ENCODE assay signal across 9 cellular contexts in genomic region chr1:63148825-63149645, GRCh38.
DNase-seq lines count a peak whose midpoint lies in the region; ATAC-seq and TF ChIP-seq lines count a peak whose summit lies in the region.
"Had no signal": no experiment of that assay in that cellular context is flagged by ENCODE, and none has a peak within 500 bp of the region (broad histone marks: within the 10 kb centered on the region; RNA-seq: fewer than 3 reads in every experiment).

No MANE protein-coding gene starts in this region.

- no peak overlapping the region for H3K27ac Mint-ChIP-seq in HFFc6
- H3K27ac Mint-ChIP-seq in naive thymus-derived CD4-positive, alpha-beta T cell: no peak overlapping the region

- H3K9me3 ChIP-seq in left ventricle myocardium inferior (replicated peaks): no peaks in the 10 kb centered on the region
- H3K9me3 ChIP-seq in naive thymus-derived CD4-positive, alpha-beta T cell (ENCODE audit: control insufficient read depth in 2 of 3, low read length in 3 of 3): no peaks in the 10 kb centered on the region

- H3K4me3 Mint-ChIP-seq in HFFc6: no peak overlapping the region
- H3K4me3 Mint-ChIP-seq in naive thymus-derived CD4-positive, alpha-beta T cell: no peak overlapping the region

- H3K9me3 Mint-ChIP-seq in HFFc6: no peaks in the 10 kb centered on the region; the same call in 1 of the 2 replicates
- peaks cover 0 to 4% (median 0%) of the 10 kb centered on the region in 11 donors for H3K9me3 Mint-ChIP-seq in naive thymus-derived CD4-positive, alpha-beta T cell

- intact Hi-C loops in left ventricle myocardium inferior (cut with micrococcal nuclease): no loop called here
- intact Hi-C loops in left ventricle myocardium superior (cut with micrococcal nuclease): no loop called here
- intact Hi-C loops in naive thymus-derived CD4-positive, alpha-beta T cell (cut with micrococcal nuclease): loop anchor here in 1 of 2 donors (5.0 kb wide), 1 partner anchor 307 kb away; no protein-coding TSS in a partner anchor

- no peak for ATAC-seq in left ventricle myocardium superior
- ATAC-seq in naive thymus-derived CD4-positive, alpha-beta T cell: no peak

- H3K36me3 Mint-ChIP-seq in HFFc6 (ENCODE audit: low read depth): no peaks in the 10 kb centered on the region
- H3K36me3 Mint-ChIP-seq in naive thymus-derived CD4-positive, alpha-beta T cell: peaks cover 0 to 3% (median 0%) of the 10 kb centered on the region in 5 donors

- no peak for DNase-seq in left ventricle myocardium inferior
- no peak for DNase-seq in left ventricle myocardium superior
- no peak for DNase-seq in HFFc6
- DNase-seq in NCI-H2196 (lab: John Stamatoyannopoulos, UW; ENCODE audit: unreplicated experiment): peak; percentile 17
- DNase-seq in astrocyte of the hippocampus (ENCODE audit: low read depth, low spot score): peak; percentile 72
- peak; percentile 64 for DNase-seq in left kidney (ENCODE audit: low read depth, low spot score)
- no peak for DNase-seq in OCI-M2 (lab: John Stamatoyannopoulos, UW; ENCODE audit: unreplicated experiment)
- no peak for DNase-seq in naive thymus-derived CD4-positive, alpha-beta T cell

- no peaks in the 10 kb centered on the region for H3K36me3 ChIP-seq in left ventricle myocardium inferior
- no peaks in the 10 kb centered on the region for H3K36me3 ChIP-seq in naive thymus-derived CD4-positive, alpha-beta T cell (ENCODE audit: control insufficient read depth in 2 of 3, insufficient read depth in 3 of 3, low read length in 3 of 3)

- H3K4me1 Mint-ChIP-seq in HFFc6 (ENCODE audit: low read depth): no peaks in the 10 kb centered on the region
- H3K4me1 Mint-ChIP-seq in naive thymus-derived CD4-positive, alpha-beta T cell: no peaks in the 10 kb centered on the region

- H3K4me1 ChIP-seq in left ventricle myocardium inferior: no peaks in the 10 kb centered on the region
- no peaks in the 10 kb centered on the region for H3K4me1 ChIP-seq in naive thymus-derived CD4-positive, alpha-beta T cell (ENCODE audit: control insufficient read depth in 2 of 2, insufficient read depth in 2 of 2, low read length in 2 of 2)

- H3K27ac ChIP-seq in left ventricle myocardium inferior (replicated peaks): no peak overlapping the region
- H3K27ac ChIP-seq in naive thymus-derived CD4-positive, alpha-beta T cell (ENCODE audit: low read depth, low read length): no peak overlapping the region
- H3K27ac ChIP-seq: epithelial cell of prostate had no signal

- peak; percentile 46 for TF ChIP-seq CTCF in left ventricle myocardium inferior (IDR thresholded peaks at IDR 0.05; ENCODE audit: borderline replicate concordance)
- TF ChIP-seq CTCF in HFFc6 (IDR thresholded peaks at IDR 0.05): peak; percentile 61

- CTCF ChIA-PET in naive thymus-derived CD4-positive, alpha-beta T cell (lab: Charles Lee): no interaction called here

- peaks cover 53% of the 10 kb centered on the region for H3K27me3 ChIP-seq in left ventricle myocardium inferior (ENCODE audit: low read depth)
- H3K27me3 ChIP-seq in naive thymus-derived CD4-positive, alpha-beta T cell (ENCODE audit: control insufficient read depth in 2 of 2, insufficient read depth in 2 of 2, low read length in 2 of 2): no peaks in the 10 kb centered on the region

- POLR2A ChIA-PET in naive thymus-derived CD4-positive, alpha-beta T cell (lab: Charles Lee): no interaction called here

- H3K4me3 ChIP-seq in left ventricle myocardium inferior: no peak overlapping the region
- H3K4me3 ChIP-seq in naive thymus-derived CD4-positive, alpha-beta T cell (ENCODE audit: low read length): no peak overlapping the region

- H3K27me3 Mint-ChIP-seq in HFFc6 (ENCODE audit: insufficient read depth): peaks cover 3% of the 10 kb centered on the region
- H3K27me3 Mint-ChIP-seq in naive thymus-derived CD4-positive, alpha-beta T cell: peaks cover 0 to 31% (median 26%) of the 10 kb centered on the region in 5 donors

Comparison
In these comparisons a context has a peak if more than half of its experiments do, and no peak if none do; other contexts are left out.
1. DNase-seq: peak in NCI-H2196 (single experiment), astrocyte of the hippocampus (single experiment) and left kidney (single experiment); none in left ventricle myocardium inferior (single experiment), left ventricle myocardium superior (single experiment), HFFc6 (single experiment), OCI-M2 (single experiment) and naive thymus-derived CD4-positive, alpha-beta T cell (0 of 9).